In the genomic region with DNA sequence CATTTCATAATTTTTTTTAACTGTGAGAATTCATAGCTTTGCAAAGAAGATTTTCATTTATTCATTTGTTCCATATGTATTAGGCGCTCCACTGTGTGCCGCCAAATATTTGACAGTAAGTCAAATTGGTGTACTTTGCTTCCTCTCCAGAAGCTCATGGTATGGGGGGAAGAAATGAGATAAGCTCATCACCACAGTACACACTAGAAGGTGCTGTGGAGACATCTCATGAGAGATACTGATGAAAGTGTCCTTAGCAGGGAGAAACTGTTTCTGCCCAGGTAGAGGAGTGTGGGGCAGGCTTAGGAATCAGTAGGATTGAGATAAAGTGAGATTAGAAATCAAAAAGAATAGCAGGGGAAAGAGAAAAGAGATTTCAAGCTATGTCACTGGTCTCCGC, we compare ENCODE assay signal across 25 cellular contexts.
DNase-seq lines count a peak whose midpoint lies in the region; TF ChIP-seq lines count a peak whose summit lies in the region.
"Had no signal": no experiment of that assay in that cellular context is flagged by ENCODE, and none has a peak within 500 bp of the region (broad histone marks: within the 10 kb centered on the region; RNA-seq: fewer than 3 reads in every experiment).

No MANE protein-coding gene starts in this region.

- H3K9ac ChIP-seq in Loucy (ENCODE audit: low read depth, low read length, poor library complexity, severe bottlenecking) (no peak overlapping the region), mesendoderm (ENCODE audit: low read length) (no peak overlapping the region)

- H3K4me2 ChIP-seq in Loucy (ENCODE audit: low read depth, low read length, poor library complexity, severe bottlenecking) (no peak overlapping the region), mesendoderm (ENCODE audit: low read length) (no peak overlapping the region)

- TF ChIP-seq CTCF in Loucy (conservative IDR thresholded peaks at IDR 0.05; ENCODE audit: low read length) (peak; percentile 37), choroid plexus epithelial cell (conservative IDR thresholded peaks at IDR 0.05; ENCODE audit: low read depth, low read length) (peak; percentile 14), coronary artery (IDR thresholded peaks at IDR 0.05) (no peak)

- no peaks in the 10 kb centered on the region for H4K20me1 ChIP-seq in Loucy (ENCODE audit: insufficient read depth, low read length, poor library complexity, severe bottlenecking)

- no peaks in the 10 kb centered on the region for H3K9me2 ChIP-seq in Loucy (replicated peaks; ENCODE audit: low read depth, low read length)

- no peak overlapping the region for H3K56ac ChIP-seq in mesendoderm (ENCODE audit: low read length)

- peaks cover 4% of the 10 kb centered on the region for H3K4me1 ChIP-seq in Loucy (ENCODE audit: insufficient read depth, low read length, poor library complexity, severe bottlenecking)
- H3K4me1 ChIP-seq in mesendoderm (ENCODE audit: control insufficient read depth, low read depth, low read length): no peaks in the 10 kb centered on the region
- H3K4me1 ChIP-seq: breast epithelium, esophagus squamous epithelium, right lobe of liver had no signal

- no peak overlapping the region for H2BK120ac ChIP-seq in mesendoderm (ENCODE audit: low read depth, low read length)

- H2BK5ac ChIP-seq in mesendoderm (ENCODE audit: low read length): no peak overlapping the region

- H2BK15ac ChIP-seq in mesendoderm (replicated peaks; ENCODE audit: low read depth): no peak overlapping the region

- no peaks in the 10 kb centered on the region for H3F3A ChIP-seq in Loucy (ENCODE audit: low read depth)

- H3K9me3 ChIP-seq in Loucy (ENCODE audit: insufficient read depth, low read depth, low read length): no peaks in the 10 kb centered on the region
- H3K9me3 ChIP-seq: breast epithelium, esophagus squamous epithelium, right lobe of liver had no signal

- no peaks in the 10 kb centered on the region for H3K36me3 ChIP-seq in Loucy (ENCODE audit: insufficient read depth, low read length)
- no peaks in the 10 kb centered on the region for H3K36me3 ChIP-seq in mesendoderm (ENCODE audit: control insufficient read depth, insufficient read depth, low read length)
- H3K36me3 ChIP-seq: breast epithelium, esophagus squamous epithelium, right lobe of liver, WERI-Rb-1 had no signal

- no peaks in the 10 kb centered on the region for H3K79me2 ChIP-seq in Loucy (ENCODE audit: insufficient read depth, low read length)
- no peaks in the 10 kb centered on the region for H3K79me2 ChIP-seq in mesendoderm (ENCODE audit: control insufficient read depth, insufficient read depth, low read length)

- H3K79me1 ChIP-seq in mesendoderm (ENCODE audit: low read length): no peaks in the 10 kb centered on the region

- H4K5ac ChIP-seq in mesendoderm (ENCODE audit: low read length): no peak overlapping the region

- H3K27me3 ChIP-seq in Loucy (ENCODE audit: insufficient read depth, low read length, poor library complexity, severe bottlenecking): no peaks in the 10 kb centered on the region
- no peaks in the 10 kb centered on the region for H3K27me3 ChIP-seq in mesendoderm (ENCODE audit: insufficient read depth, low read length, poor library complexity)
- H3K27me3 ChIP-seq: breast epithelium, esophagus squamous epithelium, right lobe of liver had no signal

- no peak overlapping the region for H3K27ac ChIP-seq in mesendoderm (ENCODE audit: low read depth, low read length)
- H3K27ac ChIP-seq in coronary artery: no peak overlapping the region
- H3K27ac ChIP-seq: breast epithelium, esophagus squamous epithelium, right lobe of liver, WERI-Rb-1 had no signal

- no peak overlapping the region for H3K23ac ChIP-seq in mesendoderm (ENCODE audit: low read length)

- H3K4me3 ChIP-seq in Loucy (ENCODE audit: low read length, poor library complexity, severe bottlenecking): no peak overlapping the region
- H3K4me3 ChIP-seq in choroid plexus epithelial cell (ENCODE audit: low read depth, low read length): no peak overlapping the region
- H3K4me3 ChIP-seq in mesendoderm (ENCODE audit: low read length): no peak overlapping the region
- H3K4me3 ChIP-seq in coronary artery: no peak overlapping the region
- H3K4me3 ChIP-seq: breast epithelium, esophagus squamous epithelium, lung, right lobe of liver had no signal

- no peak overlapping the region for H3K18ac ChIP-seq in mesendoderm (ENCODE audit: low read length)

- no peak overlapping the region for H2AK5ac ChIP-seq in mesendoderm (ENCODE audit: low read length)

- no peak overlapping the region for H2AFZ ChIP-seq in Loucy (ENCODE audit: low read length)

- no peak overlapping the region for H4K8ac ChIP-seq in mesendoderm (ENCODE audit: low read depth, low read length)

- H3K4ac ChIP-seq in mesendoderm (ENCODE audit: low read depth, low read length): no peak overlapping the region

- WGBS in mesendoderm (ENCODE audit: extremely low coverage, insufficient coverage, low lambda C conversion rate): no CpG with 5 or more reads among the region's 3 CpGs

- DNase-seq in EL: peak; percentile 9
- peak; percentile 10 for DNase-seq in choroid plexus epithelial cell (ENCODE audit: low read depth)
- DNase-seq in mesendoderm: peak; percentile 44
- DNase-seq in T-helper 1 cell: no peak
- DNase-seq in NCI-H2196 (lab: John Stamatoyannopoulos, UW; ENCODE audit: unreplicated experiment): no peak
- no peak for DNase-seq in coronary artery (ENCODE audit: low spot score)
- DNase-seq: activated CD4-positive, alpha-beta T cell treated with anti-CD3 and anti-CD28 coated beads, Interleukin-2, amount 10 ng/mL, durations not matched to agents 7 days and 5 days; activated CD8-positive, alpha-beta memory T cell treated with anti-CD3 and anti-CD28 coated beads, Interleukin-2, amount 10 ng/mL, durations not matched to agents 7 days and 5 days; activated naive CD4-positive, alpha-beta T cell treated with anti-CD3 and anti-CD28 coated beads, Interleukin-2, amount 10 ng/mL, durations not matched to agents 7 days and 5 days; activated T-cell treated with anti-CD3 and anti-CD28 coated beads, Interleukin-2, amount 50 U/mL, for 72 hours; amygdala; cortex of kidney; DMS79 treated with DMSO at 0.1 percent for 48 hours; esophagus squamous epithelium; kidney; NCI-H510A treated with DMSO at 0.1 percent for 48 hours; nephron progenitor cell; posterior cingulate gyrus; right lobe of liver; RPMI8226; T-helper 2 cell; WERI-Rb-1 had no signal

Comparison
In these comparisons a context has a peak if more than half of its experiments do, and no peak if none do; other contexts are left out.
1. DNase-seq: peak in EL (single experiment), choroid plexus epithelial cell (single experiment) and mesendoderm (single experiment); none in T-helper 1 cell (0 of 5), NCI-H2196 (single experiment) and coronary artery (single experiment).